Comparison of ENCODE assay signal across 1 cellular context in genomic region chr15:74809242-74809641, GRCh38.
TF ChIP-seq lines count a peak whose summit lies in the region.

No MANE protein-coding gene starts in this region.

TF ChIP-seq in IMR-90, 13 proteins besides CTCF, POLR2A, EP300 and RAD21:
- TF ChIP-seq CHD1 (IDR thresholded peaks at IDR 0.05; ENCODE audit: low read depth, low read length): no peak
- no peak for TF ChIP-seq MAZ (IDR thresholded peaks at IDR 0.05; ENCODE audit: borderline replicate concordance, low read depth, low read length)
- TF ChIP-seq MXI1 (IDR thresholded peaks at IDR 0.05; ENCODE audit: borderline replicate concordance, low read depth, low read length): no peak
- TF ChIP-seq FOS (IDR thresholded peaks at IDR 0.05; ENCODE audit: low read depth, low read length): no peak
- TF ChIP-seq BHLHE40 (IDR thresholded peaks at IDR 0.05; ENCODE audit: low read depth, low read length): no peak
